32 cellular contexts compared by ENCODE assay signal in genomic region chr2:239769574-239770145, GRCh38.
DNase-seq lines count a peak whose midpoint lies in the region; ATAC-seq and TF ChIP-seq lines count a peak whose summit lies in the region.
"Had no signal": no experiment of that assay in that cellular context is flagged by ENCODE, and none has a peak within 500 bp of the region (broad histone marks: within the 10 kb centered on the region; RNA-seq: fewer than 3 reads in every experiment).

No MANE protein-coding gene starts in this region.

- intact Hi-C loops in sciatic nerve (cut with DNase I) = no loop called here

- TF ChIP-seq CTCF in chondrocyte (IDR thresholded peaks at IDR 0.05) = no peak

- H3K27me3 ChIP-seq in MG63 = peaks cover 8% of the 10 kb centered on the region; the same call in 1 of the 2 replicates
- H3K27me3 ChIP-seq: colonic mucosa had no signal

- no peak overlapping the region for H3K27ac Mint-ChIP-seq in activated naive CD4-positive, alpha-beta T cell treated with anti-CD3 and anti-CD28 coated beads, Interleukin-2, amount 10 ng/mL, durations not matched to agents 7 days and 5 days
- H3K27ac Mint-ChIP-seq in chondrocyte (ENCODE audit: unreplicated experiment) = no peak overlapping the region
- H3K27ac Mint-ChIP-seq: activated CD4-positive, alpha-beta memory T cell treated with anti-CD3 and anti-CD28 coated beads for 36 hours; activated naive CD4-positive, alpha-beta T cell treated with anti-CD3 and anti-CD28 coated beads, Interleukin-2, amount 50 U/mL, for 24 hours; activated T-helper 1 cell treated with anti-CD3 and anti-CD28 coated beads, Interleukin-12 subunit alpha, Interleukin-12 subunit beta, Interleukin-2, Interleukin-4 antibody, amounts not matched to agents 30 ng/mL and 10 ng/mL and 1 ng/mL, durations not matched to agents 14 hours and 24 hours and 36 hours; immature natural killer cell; mesothelial cell of epicardium; stimulated activated memory B cell treated with anti-CD40 and anti-IgM and Interleukin-4, amounts not matched to agents 10 μg/mL and 1 μg/mL and 100 μg/mL, for 72 hours had no signal

- CTCF ChIA-PET in activated naive CD4-positive, alpha-beta T cell treated with anti-CD3 and anti-CD28 coated beads, Interleukin-2, amount 10 ng/mL, durations not matched to agents 7 days and 5 days (lab: Charles Lee) = no interaction called here

- no peaks in the 10 kb centered on the region for H3K4me1 Mint-ChIP-seq in activated naive CD4-positive, alpha-beta T cell treated with anti-CD3 and anti-CD28 coated beads, Interleukin-2, amount 10 ng/mL, durations not matched to agents 7 days and 5 days
- H3K4me1 Mint-ChIP-seq in chondrocyte (ENCODE audit: low read depth) = no peaks in the 10 kb centered on the region
- H3K4me1 Mint-ChIP-seq: activated naive CD4-positive, alpha-beta T cell treated with anti-CD3 and anti-CD28 coated beads, Interleukin-2, amount 50 U/mL, for 24 hours; immature natural killer cell; stimulated activated memory B cell treated with anti-CD40 and anti-IgM and Interleukin-4, amounts not matched to agents 10 μg/mL and 1 μg/mL and 100 μg/mL, for 72 hours had no signal

- H3K36me3 Mint-ChIP-seq in activated naive CD4-positive, alpha-beta T cell treated with anti-CD3 and anti-CD28 coated beads, Interleukin-2, amount 10 ng/mL, durations not matched to agents 7 days and 5 days = no peaks in the 10 kb centered on the region
- peaks cover 3% of the 10 kb centered on the region for H3K36me3 Mint-ChIP-seq in chondrocyte (ENCODE audit: low read depth)
- H3K36me3 Mint-ChIP-seq: activated naive CD4-positive, alpha-beta T cell treated with anti-CD3 and anti-CD28 coated beads, Interleukin-2, amount 50 U/mL, for 24 hours; immature natural killer cell; mesothelial cell of epicardium; stimulated activated memory B cell treated with anti-CD40 and anti-IgM and Interleukin-4, amounts not matched to agents 10 μg/mL and 1 μg/mL and 100 μg/mL, for 72 hours; type B pancreatic cell had no signal

- ATAC-seq in sciatic nerve = no peak
- ATAC-seq: HCT116; left colon; stimulated activated memory B cell treated with anti-CD40 and anti-IgM and Interleukin-4, amounts not matched to agents 10 μg/mL and 1 μg/mL and 100 μg/mL, for 72 hours had no signal

- H3K9me3 Mint-ChIP-seq in activated naive CD4-positive, alpha-beta T cell treated with anti-CD3 and anti-CD28 coated beads, Interleukin-2, amount 10 ng/mL, durations not matched to agents 7 days and 5 days = peaks cover 4% of the 10 kb centered on the region
- peaks cover 8% of the 10 kb centered on the region for H3K9me3 Mint-ChIP-seq in chondrocyte (ENCODE audit: low read depth)
- H3K9me3 Mint-ChIP-seq: activated naive CD4-positive, alpha-beta T cell treated with anti-CD3 and anti-CD28 coated beads, Interleukin-2, amount 50 U/mL, for 24 hours; type B pancreatic cell had no signal

- peak; percentile 3 for DNase-seq in activated naive CD4-positive, alpha-beta T cell treated with anti-CD3 and anti-CD28 coated beads, Interleukin-2, amount 10 ng/mL, durations not matched to agents 7 days and 5 days
- DNase-seq in activated naive CD4-positive, alpha-beta T cell treated with anti-CD3 and anti-CD28 coated beads, Interleukin-2, amount 50 U/mL, for 16 hours = no peak
- DNase-seq in COLO668 (lab: John Stamatoyannopoulos, UW; ENCODE audit: unreplicated experiment) = peak; percentile 16
- DNase-seq in chondrocyte (ENCODE audit: low spot score) = peak; percentile 87
- peak; percentile 35 for DNase-seq in sciatic nerve (ENCODE audit: low spot score)
- DNase-seq in GDM1 (lab: John Stamatoyannopoulos, UW) = no peak
- no peak for DNase-seq in GF-D8 (lab: John Stamatoyannopoulos, UW)
- DNase-seq in MG63 = no peak
- DNase-seq: activated CD4-positive, alpha-beta memory T cell treated with anti-CD3 and anti-CD28 coated beads for 36 hours; activated CD4-positive, CD25-positive, alpha-beta regulatory T cell; activated CD8-positive, alpha-beta memory T cell treated with anti-CD3 and anti-CD28 coated beads, Interleukin-2, amount 50 U/mL, for 48 hours; anterior cingulate cortex; colonic mucosa; COR-L47; effector CD8-positive, alpha-beta T cell; hypothalamus; immature natural killer cell; KBM-7; NCI-H1105 treated with DMSO at 0.1 percent for 48 hours; NCI-H2081; NCI-H82; SK-N-SH; substantia nigra had no signal

- no peak overlapping the region for H3K4me3 Mint-ChIP-seq in activated naive CD4-positive, alpha-beta T cell treated with anti-CD3 and anti-CD28 coated beads, Interleukin-2, amount 10 ng/mL, durations not matched to agents 7 days and 5 days
- no peak overlapping the region for H3K4me3 Mint-ChIP-seq in chondrocyte (ENCODE audit: unreplicated experiment)
- H3K4me3 Mint-ChIP-seq: activated CD4-positive, alpha-beta memory T cell treated with anti-CD3 and anti-CD28 coated beads for 36 hours; activated naive CD4-positive, alpha-beta T cell treated with anti-CD3 and anti-CD28 coated beads, Interleukin-2, amount 50 U/mL, for 24 hours; activated T-helper 1 cell treated with anti-CD3 and anti-CD28 coated beads, Interleukin-12 subunit alpha, Interleukin-12 subunit beta, Interleukin-2, Interleukin-4 antibody, amounts not matched to agents 30 ng/mL and 10 ng/mL and 1 ng/mL, durations not matched to agents 14 hours and 24 hours and 36 hours; immature natural killer cell; mesothelial cell of epicardium; stimulated activated memory B cell treated with anti-CD40 and anti-IgM and Interleukin-4, amounts not matched to agents 10 μg/mL and 1 μg/mL and 100 μg/mL, for 72 hours had no signal

- H3K4me3 ChIP-seq in MG63 = no peak overlapping the region
- H3K4me3 ChIP-seq: BLaER1 treated with 17β-estradiol and CSF1 and Interleukin-3, amounts not matched to agents 10 nM and 100 nM; colonic mucosa had no signal

- H3K36me3 ChIP-seq in MG63 = no peaks in the 10 kb centered on the region
- H3K36me3 ChIP-seq: BLaER1 treated with 17β-estradiol and CSF1 and Interleukin-3, amounts not matched to agents 10 nM and 100 nM; colonic mucosa; neutrophil had no signal

- peaks cover 14% of the 10 kb centered on the region for H3K27me3 Mint-ChIP-seq in activated naive CD4-positive, alpha-beta T cell treated with anti-CD3 and anti-CD28 coated beads, Interleukin-2, amount 10 ng/mL, durations not matched to agents 7 days and 5 days
- H3K27me3 Mint-ChIP-seq in chondrocyte (ENCODE audit: low read depth) = peaks cover 13% of the 10 kb centered on the region

- no peaks in the 10 kb centered on the region; the same call in 1 of the 2 replicates for H3K9me3 ChIP-seq in MG63
- H3K9me3 ChIP-seq: colonic mucosa, neutrophil, SK-N-SH had no signal

Comparison
In these comparisons a context has a peak if more than half of its experiments do, and no peak if none do; other contexts are left out.
1. DNase-seq: peak in activated naive CD4-positive, alpha-beta T cell treated with anti-CD3 and anti-CD28 coated beads, Interleukin-2, amount 10 ng/mL, durations not matched to agents 7 days and 5 days (single experiment), COLO668 (single experiment), chondrocyte (single experiment) and sciatic nerve (single experiment); none in activated naive CD4-positive, alpha-beta T cell treated with anti-CD3 and anti-CD28 coated beads, Interleukin-2, amount 50 U/mL, for 16 hours (single experiment), GDM1 (single experiment), GF-D8 (single experiment) and MG63 (single experiment).